Comparison of ENCODE assay signal across 8 cellular contexts in the genomic region with DNA sequence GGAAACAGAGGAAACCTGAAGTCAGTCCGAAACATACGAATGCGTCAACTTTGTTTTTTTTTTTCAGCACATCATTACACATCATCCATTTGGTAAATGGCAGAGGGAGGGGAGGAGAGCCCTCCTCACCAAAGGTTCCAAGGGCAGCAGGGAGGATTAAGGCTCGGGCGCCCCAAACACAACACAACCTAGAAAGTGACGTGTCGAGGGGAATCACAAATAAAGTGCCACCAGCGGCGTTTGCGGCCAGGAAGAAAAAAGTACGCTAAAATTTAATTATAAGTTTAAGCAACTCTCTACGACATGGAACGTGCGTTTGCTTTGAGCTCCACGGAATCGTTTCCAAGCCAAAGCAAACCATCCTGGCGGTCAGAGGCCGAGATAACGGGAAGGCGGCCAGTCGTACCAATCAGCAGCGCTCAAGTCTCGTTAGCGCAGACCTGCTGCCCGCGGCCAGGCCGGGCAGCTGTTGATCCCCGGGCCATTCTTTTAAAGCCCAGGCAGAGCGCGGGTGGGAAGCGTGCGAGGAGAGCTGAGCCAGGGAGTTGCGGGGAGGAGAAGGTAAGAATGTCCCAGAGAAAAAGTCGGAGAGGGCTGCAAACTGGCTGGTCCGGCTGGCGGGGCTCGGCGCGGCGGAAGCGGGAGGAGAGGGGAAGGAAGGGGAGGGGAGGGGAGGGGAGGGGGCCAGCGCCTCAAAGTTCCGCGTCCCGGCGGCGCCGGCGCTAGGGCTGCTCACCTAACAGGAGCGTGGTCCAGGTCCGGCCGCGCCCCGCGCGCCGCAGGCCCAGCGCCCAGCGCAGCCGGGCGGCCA. TPM values are rescaled to one million over a fixed set of nuclear protein-coding genes. Genes with fewer than 3 reads are reported as not detected.
A peak's percentile ranks its signal among the peaks of the same experiment; 100 is the strongest.
DNase-seq lines count a peak whose midpoint lies in the region; ATAC-seq, FAIRE-seq and TF ChIP-seq lines count a peak whose summit lies in the region.

No MANE protein-coding gene starts in this region.

- TF ChIP-seq CTCF in A549 (IDR thresholded peaks at IDR 0.05) (no peak), PC-9 (conservative IDR thresholded peaks at IDR 0.05) (no peak), foreskin fibroblast (IDR thresholded peaks at IDR 0.05; ENCODE audit: low read depth, low read length) (no peak), nephron (IDR thresholded peaks at IDR 0.05; ENCODE audit: unreplicated experiment in 3 of 3) (no peak), thyroid gland (IDR thresholded peaks at IDR 0.05) (no peak)

- FAIRE-seq in A549 (lab: Jason Lieb, UNC): no peak

- H3K79me2 ChIP-seq in PC-9 (ENCODE audit: low read depth): peaks cover 46% of the 10 kb centered on the region

- CTCF ChIA-PET in A549 (lab: Yijun Ruan, JAX) (interaction anchor here (1.0 to 2.1 kb wide), 8 partner anchors 10 to 289 kb away, joined by 3 to 5 read pairs (median 3); no protein-coding TSS in a partner anchor), PC-9 (lab: Charles Lee) (interaction anchor here (0.6 to 0.7 kb wide), 5 partner anchors 21 to 873 kb away, joined by 3 to 11 read pairs (median 5); no protein-coding TSS in a partner anchor)

- intact Hi-C loops in PC-9 (cut with micrococcal nuclease; ENCODE audit: unreplicated experiment) (loop anchor here (2.0 to 10.0 kb wide), 5 partner anchors 89 to 1792 kb away; no protein-coding TSS in a partner anchor), thyroid gland (cut with DNase I) (no loop called here)

- peak overlapping the region; percentile 49 to 87 (median 55) for H3K27ac Mint-ChIP-seq in nephron

- H3K36me3 ChIP-seq in PC-9 (ENCODE audit: low read depth) (no peaks in the 10 kb centered on the region), thyroid gland (no peaks in the 10 kb centered on the region)

- DNase-seq in A549 (ENCODE audit: low read depth in 1 of 2, low spot score in 1 of 2) (peak; percentile 51 to 59), PC-9 (peak; percentile 52 to 56), foreskin fibroblast (peak; percentile 54 to 82), thyroid gland (peak; percentile 58 to 60)
- DNase-seq in activated effector memory CD4-positive, alpha-beta T cell treated with anti-CD3 and anti-CD28 coated beads, Interleukin-2, amount 50 U/mL, for 16 hours: peak; percentile 78

- no peaks in the 10 kb centered on the region for H3K9me3 Mint-ChIP-seq in nephron

- no peaks in the 10 kb centered on the region for H3K9me2 ChIP-seq in PC-9 (ENCODE audit: insufficient read depth)

- TF ChIP-seq POLR2A in A549 (IDR thresholded peaks at IDR 0.05; ENCODE audit: low read length): no peak
- TF ChIP-seq POLR2A in thyroid gland (IDR thresholded peaks at IDR 0.05): no peak

- peak overlapping the region; percentile 86 for H2AFZ ChIP-seq in PC-9

- TF ChIP-seq EP300 in A549 (IDR thresholded peaks at IDR 0.05): no peak

- H3K4me3 Mint-ChIP-seq in nephron: peak overlapping the region; percentile 96 to 100 (median 97)

- peak overlapping the region; percentile 92 for H3K4me2 ChIP-seq in A549
- peak overlapping the region; percentile 93 for H3K4me2 ChIP-seq in PC-9

- H3F3A ChIP-seq in PC-9 (ENCODE audit: insufficient read depth, low read depth): peaks cover 5% of the 10 kb centered on the region; the same call in 1 of the 2 replicates

- BruUV-seq in PC-9 (replicated peaks; lab: Mats Ljungman, UMichigan): no TSS peak

- H3K4me3 ChIP-seq in A549 (peak overlapping the region; percentile 69), PC-9 (peak overlapping the region; percentile 90), foreskin fibroblast (ENCODE audit: low read depth in 1 of 2, low read length in 2 of 2) (peak overlapping the region; percentile 77 to 87), thyroid gland (replicated peaks in 1 of 3) (peak overlapping the region in 2 of 3 donors; percentile 17 to 45)

- POLR2A ChIA-PET in A549 (lab: Yijun Ruan, JAX) (interaction anchor here (0.6 to 1.3 kb wide), 3 partner anchors 10 to 184 kb away, joined by 3 to 5 read pairs (median 4); no protein-coding TSS in a partner anchor), PC-9 (lab: Charles Lee; ENCODE audit: unreplicated experiment) (interaction anchor here (0.6 to 0.9 kb wide), 3 partner anchors 133 to 739 kb away, joined by 6 to 20 read pairs (median 9); no protein-coding TSS in a partner anchor)

- H3K4me1 ChIP-seq in A549: peaks cover 41% of the 10 kb centered on the region
- peaks cover 27% of the 10 kb centered on the region for H3K4me1 ChIP-seq in PC-9 (replicated peaks; ENCODE audit: insufficient read depth)
- H3K4me1 ChIP-seq in thyroid gland: peaks cover 7 to 11% of the 10 kb centered on the region in 2 donors

- H3K36me3 Mint-ChIP-seq in nephron (ENCODE audit: low read depth): no peaks in the 10 kb centered on the region

- peaks cover 21% of the 10 kb centered on the region for H3K4me1 Mint-ChIP-seq in nephron

- H3K27ac ChIP-seq in A549: peak overlapping the region; percentile 90 to 96
- no peak overlapping the region for H3K27ac ChIP-seq in PC-9
- peak overlapping the region in 2 of 3 donors; percentile 44 to 60 for H3K27ac ChIP-seq in thyroid gland

- H4K20me1 ChIP-seq in PC-9 (ENCODE audit: insufficient read depth): no peaks in the 10 kb centered on the region

- H3K27me3 Mint-ChIP-seq in nephron (ENCODE audit: low read depth): no peaks in the 10 kb centered on the region

- under 1% methylated on average over 35 of the region's 61 CpGs for WGBS in A549 (ENCODE audit: missing lambda C conversion rate)
- 2 to 3% methylated on average over 41 of the region's 61 CpGs for WGBS in thyroid gland, 2 donors

- peak; percentile 60 to 65 for ATAC-seq in A549
- peak; percentile 1 for ATAC-seq in GM18499 (IDR thresholded peaks at IDR 0.05; ENCODE audit: insufficient read depth, unreplicated experiment)
- ATAC-seq in HG03196 (IDR thresholded peaks at IDR 0.05; ENCODE audit: unreplicated experiment): peak; percentile 9

- H3K27me3 ChIP-seq in PC-9 (ENCODE audit: insufficient read depth, low read depth) (no peaks in the 10 kb centered on the region), thyroid gland (no peaks in the 10 kb centered on the region)

- TF ChIP-seq RAD21 in A549 (conservative IDR thresholded peaks at IDR 0.05 in 1 of 2, IDR thresholded peaks at IDR 0.05 in 1 of 2): no peak

- H3K9me3 ChIP-seq in A549 (no peaks in the 10 kb centered on the region), PC-9 (ENCODE audit: insufficient read depth, low read depth) (no peaks in the 10 kb centered on the region), thyroid gland (no peaks in the 10 kb centered on the region)

TF ChIP-seq in A549, 52 proteins besides CTCF, POLR2A, EP300 and RAD21 (continues in another document):
- TF ChIP-seq REST (IDR thresholded peaks at IDR 0.05): no peak
- no peak for TF ChIP-seq SREBF2 (IDR thresholded peaks at IDR 0.05)
- TF ChIP-seq MAX (IDR thresholded peaks at IDR 0.05): 0 out of 2 replicates have a peak, but pooled peaks have one; percentile 17
- TF ChIP-seq BHLHE40 (IDR thresholded peaks at IDR 0.05; ENCODE audit: low read depth, low read length): no peak
- no peak for TF ChIP-seq MAZ (IDR thresholded peaks at IDR 0.05; ENCODE audit: borderline replicate concordance, low read depth, low read length)
- TF ChIP-seq CHD2 (IDR thresholded peaks at IDR 0.05; ENCODE audit: low read length, partially characterized antibody): no peak
- no peak for TF ChIP-seq ZC3H11A (IDR thresholded peaks at IDR 0.05)

RNA-seq across cellular contexts. Expression of gene DPY19L1, which starts 0.7 kb away (rescaled TPM):
- polyA plus RNA-seq in A549 (2011; rRNA removed): 129 and 145 TPM in 2 replicates
- 17.3 and 20.8 TPM in 2 replicates for polyA plus RNA-seq in A549 (2012; cell fraction: cytosol; rRNA removed)
- polyA plus RNA-seq in A549 (2012; cell fraction: nucleus; rRNA removed): 14.4 and 21.9 TPM in 2 replicates
- 47.5 to 53.6 TPM (median 52.0 TPM) in 3 replicates for polyA plus RNA-seq in A549 (2017; fragmentation: RNase III; extraction: RNeasy Plus Mini Kit Qiagen cat#74134 plus additional on column Dnase treatment)
- polyA minus RNA-seq in A549 (2011; rRNA and poly(A)+ RNA removed): 50.2 and 51.8 TPM in 2 replicates
- total RNA-seq in PC-9 (2021): 28.9 and 32.8 TPM in 2 replicates
- 10 to 100 TPM; 14.0 to 50.3 (median 15.0) TPM for total RNA-seq in thyroid gland

Comparison
In these comparisons a context has a peak if more than half of its experiments do, and no peak if none do; other contexts are left out.
1. ATAC-seq: peak in every context shown above with its lines; median percentile 62 in A549; 9 in HG03196; 1 in GM18499.
2. H3K4me3 ChIP-seq: peak in every context shown above with its lines; median percentile 90 in PC-9; 82 in foreskin fibroblast; 69 in A549; 31 in thyroid gland.